ENCODE assay signal across 9 cellular contexts in genomic region chr1:166952002-166952746, GRCh38. TPM values are rescaled to one million over a fixed set of nuclear protein-coding genes. Genes with fewer than 3 reads are reported as not detected.
A peak's percentile ranks its signal among the peaks of the same experiment; 100 is the strongest.
DNase-seq lines count a peak whose midpoint lies in the region; ATAC-seq and TF ChIP-seq lines count a peak whose summit lies in the region.
"Had no signal": no experiment of that assay in that cellular context is flagged by ENCODE, and none has a peak within 500 bp of the region (broad histone marks: within the 10 kb centered on the region; RNA-seq: fewer than 3 reads in every experiment).

No MANE protein-coding gene starts in this region.

- H3K4me3 ChIP-seq in HCT116 (replicated peaks in 1 of 2; ENCODE audit: low read depth in 1 of 2, low read length in 2 of 2) (no peak overlapping the region), RWPE2 (ENCODE audit: severe bottlenecking) (no peak overlapping the region), fibroblast of the aortic adventitia (ENCODE audit: low read depth, low read length) (no peak overlapping the region), tibial artery (no peak overlapping the region)

- no peak overlapping the region for H3K9ac ChIP-seq in HCT116 (ENCODE audit: low read length)

- no peak for TF ChIP-seq CTCF in HCT116 (IDR thresholded peaks at IDR 0.05 in 2 of 3, conservative IDR thresholded peaks at IDR 0.05 in 1 of 3; ENCODE audit: borderline replicate concordance in 1 of 3, insufficient read depth in 1 of 3, low read depth in 2 of 3, low read length in 2 of 3)
- no peak for TF ChIP-seq CTCF in RWPE2 (IDR thresholded peaks at IDR 0.05; ENCODE audit: poor library complexity, severe bottlenecking)
- TF ChIP-seq CTCF in fibroblast of the aortic adventitia (IDR thresholded peaks at IDR 0.05; ENCODE audit: insufficient read depth, low read length), result no peak
- no peak for TF ChIP-seq CTCF in tibial artery (IDR thresholded peaks at IDR 0.05)

- peak overlapping the region; percentile 54 for H3K4me2 ChIP-seq in HCT116 (ENCODE audit: low read length)

- H3K9me2 ChIP-seq in HCT116 (ENCODE audit: insufficient read depth), result no peaks in the 10 kb centered on the region

- H4K20me1 ChIP-seq in HCT116 (ENCODE audit: insufficient read depth), result no peaks in the 10 kb centered on the region

- H3K4me1 ChIP-seq in HCT116 (ENCODE audit: control insufficient read depth in 1 of 2, insufficient read depth in 2 of 2, low read length in 2 of 2) (peaks cover 7 to 14% of the 10 kb centered on the region in 2 experiments), RWPE2 (ENCODE audit: insufficient read depth, poor library complexity, severe bottlenecking) (no peaks in the 10 kb centered on the region), tibial artery (peaks cover 0 to 11% (median 2%) of the 10 kb centered on the region in 4 donors)

- H3K36me3 ChIP-seq in HCT116 (ENCODE audit: control insufficient read depth in 1 of 2, insufficient read depth in 2 of 2, low read length in 2 of 2), result no peaks in the 10 kb centered on the region
- no peaks in the 10 kb centered on the region for H3K36me3 ChIP-seq in RWPE2 (ENCODE audit: low read depth)
- no peaks in the 10 kb centered on the region for H3K36me3 ChIP-seq in tibial artery

- DNase-seq in HCT116 (ENCODE audit: low read depth, low spot score), result peak; percentile 28
- DNase-seq in RWPE2 (ENCODE audit: low spot score), result no peak
- peak; percentile 74 for DNase-seq in fibroblast of the aortic adventitia (ENCODE audit: low read depth)
- DNase-seq in non-pigmented ciliary epithelial cell (ENCODE audit: low read depth), result peak; percentile 79
- DNase-seq in tibial artery, result no peak
- DNase-seq in NCI-H2171 (lab: John Stamatoyannopoulos, UW), result no peak
- DNase-seq: NCI-H187 had no signal

- H3K27ac ChIP-seq in HCT116 (ENCODE audit: low read depth, low read length) (no peak overlapping the region), RWPE2 (ENCODE audit: poor library complexity, severe bottlenecking) (no peak overlapping the region), tibial artery (no peak overlapping the region)

- ATAC-seq in HCT116, result peak; percentile 91
- peak; percentile 90 for ATAC-seq in RWPE2 (ENCODE audit: low read depth)
- no peak for ATAC-seq in GM19467 (IDR thresholded peaks at IDR 0.05; ENCODE audit: unreplicated experiment)
- no peak for ATAC-seq in GM21529 (IDR thresholded peaks at IDR 0.05; ENCODE audit: unreplicated experiment)

- BruUV-seq in HCT116 (replicated peaks; lab: Mats Ljungman, UMichigan), result no TSS peak

- no peaks in the 10 kb centered on the region for H3K79me2 ChIP-seq in HCT116 (ENCODE audit: insufficient read depth, low read length)

- no peaks in the 10 kb centered on the region for H3K27me3 ChIP-seq in HCT116 (ENCODE audit: insufficient read depth, low read length)
- H3K27me3 ChIP-seq in RWPE2 (ENCODE audit: insufficient read depth, poor library complexity, severe bottlenecking), result peaks cover 22% of the 10 kb centered on the region
- no peaks in the 10 kb centered on the region for H3K27me3 ChIP-seq in tibial artery

- TF ChIP-seq POLR2A in HCT116 (IDR thresholded peaks at IDR 0.05; ENCODE audit: borderline replicate concordance, extremely low read depth, insufficient read depth, insufficient read length), result no peak

- H2AFZ ChIP-seq in HCT116 (ENCODE audit: low read depth, low read length, poor library complexity, severe bottlenecking), result peak overlapping the region; percentile 71

- RAD21 ChIA-PET in HCT116 (lab: Charles Lee; ENCODE audit: low non-redundant PET in 1 of 2, low total read pairs in 2 of 2, uncharacterized antibody in 2 of 2, unreplicated experiment in 2 of 2), result interaction anchor here in 1 of 2 experiments (0.5 kb wide), 1 partner anchor 104 kb away, joined by 4 read pairs; no protein-coding TSS in a partner anchor

- CTCF ChIA-PET in HCT116 (lab: Charles Lee), result no interaction called here

- POLR2A ChIA-PET in HCT116 (lab: Charles Lee), result no interaction called here

- intact Hi-C loops in HCT116 (cut with micrococcal nuclease) (no loop called here), tibial artery (cut with DNase I; ENCODE audit: low total_unique reads) (no loop called here)

- H3K9me3 ChIP-seq in HCT116 (ENCODE audit: control insufficient read depth in 1 of 2, insufficient read depth in 1 of 2, low read depth in 1 of 2, low read length in 2 of 2) (no peaks in the 10 kb centered on the region), RWPE2 (ENCODE audit: severe bottlenecking) (no peaks in the 10 kb centered on the region), tibial artery (no peaks in the 10 kb centered on the region)

- no peak for TF ChIP-seq RAD21 in HCT116 (IDR thresholded peaks at IDR 0.05; ENCODE audit: low read depth)

TF ChIP-seq in HCT116, 20 proteins besides CTCF, POLR2A, EP300 and RAD21:
- peak; percentile 21; the same call in 1 of the 2 replicates for TF ChIP-seq FOSL1 (IDR thresholded peaks at IDR 0.05; ENCODE audit: low read depth)
- peak; percentile 82 for TF ChIP-seq TCF7L2 (IDR thresholded peaks at IDR 0.05; ENCODE audit: borderline replicate concordance, extremely low read depth, insufficient read depth, insufficient read length)
- TF ChIP-seq EZH2phosphoT487 (IDR thresholded peaks at IDR 0.05; ENCODE audit: borderline replicate concordance), result no peak

RNA-seq across cellular contexts. Expression of gene ILDR2, which starts 23.2 kb away (rescaled TPM):
- total RNA-seq in HCT116 (2021; ENCODE audit: unreplicated experiment) (2.4 TPM), fibroblast of the aortic adventitia (ENCODE audit: low replicate concordance) (0.09 and 0.25 TPM in 2 replicates)
- 0.29 and 0.38 TPM in 2 replicates for polyA plus RNA-seq in HCT116 (2012)

RNA-seq across cellular contexts. Expression of gene MAEL, which starts 36.9 kb away (rescaled TPM):
- total RNA-seq in HCT116 (2021; ENCODE audit: unreplicated experiment) (not detected), fibroblast of the aortic adventitia (ENCODE audit: low replicate concordance) (not detected in 2 replicates)
- not detected in 2 replicates for polyA plus RNA-seq in HCT116 (2012)

Comparison
In these comparisons a context has a peak if more than half of its experiments do, and no peak if none do; other contexts are left out.
1. ATAC-seq: peak in HCT116 (single experiment) and RWPE2 (single experiment); none in GM19467 (single experiment) and GM21529 (single experiment).
2. DNase-seq: peak in HCT116 (single experiment), fibroblast of the aortic adventitia (single experiment) and non-pigmented ciliary epithelial cell (single experiment); none in RWPE2 (single experiment), tibial artery (0 of 2) and NCI-H2171 (single experiment).